In the genomic region with DNA sequence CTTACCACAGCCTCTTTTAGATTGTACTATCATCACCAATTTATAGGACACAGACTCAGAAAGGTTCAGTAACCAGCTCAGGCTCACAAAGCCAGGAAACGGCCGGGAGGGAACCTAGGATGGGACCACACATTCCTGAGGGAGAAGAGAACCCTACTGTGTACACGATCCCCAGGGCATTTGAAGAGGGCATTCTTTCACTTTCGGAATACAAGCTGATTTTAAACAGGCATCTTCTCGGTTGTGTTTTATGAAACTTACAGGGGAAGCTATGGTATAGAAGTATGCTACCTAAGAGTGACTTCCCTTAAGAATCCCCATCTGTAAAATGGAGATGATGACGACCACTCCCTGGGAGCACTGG, we compare ENCODE assay signal across 13 cellular contexts. TPM values are rescaled to one million over a fixed set of nuclear protein-coding genes. Genes with fewer than 3 reads are reported as not detected.
A peak's percentile ranks its signal among the peaks of the same experiment; 100 is the strongest.
DNase-seq lines count a peak whose midpoint lies in the region; ATAC-seq, FAIRE-seq and TF ChIP-seq lines count a peak whose summit lies in the region.
"Had no signal": no experiment of that assay in that cellular context is flagged by ENCODE, and none has a peak within 500 bp of the region (broad histone marks: within the 10 kb centered on the region; RNA-seq: fewer than 3 reads in every experiment).

No MANE protein-coding gene starts in this region.

- H3K9ac ChIP-seq in liver (ENCODE audit: low read depth in 1 of 2, low read length in 2 of 2) (no peak overlapping the region), HepG2 (ENCODE audit: insufficient read depth, low read depth, low read length) (no peak overlapping the region)

- H4K20me1 ChIP-seq in HepG2 (ENCODE audit: insufficient read depth, low read length), result peaks cover 3% of the 10 kb centered on the region; the same call in 1 of the 2 replicates

- H3K4me1 ChIP-seq in liver (ENCODE audit: control insufficient read depth in 4 of 4, insufficient read depth in 4 of 4, low read length in 3 of 4), result peaks cover 14 to 66% (median 56%) of the 10 kb centered on the region in 4 donors
- H3K4me1 ChIP-seq in HepG2 (ENCODE audit: insufficient read depth, low read length), result peaks cover 69% of the 10 kb centered on the region

- BruUV-seq in HepG2 (replicated peaks; lab: Mats Ljungman, UMichigan), result no TSS peak

- TF ChIP-seq CTCF in liver (IDR thresholded peaks at IDR 0.05; ENCODE audit: low read depth, low read length, missing input control), result no peak
- no peak for TF ChIP-seq CTCF in HepG2 (CRISPR knock-in tag; IDR thresholded peaks at IDR 0.05)
- TF ChIP-seq CTCF in VCaP (conservative IDR thresholded peaks at IDR 0.05), result no peak

- no peak overlapping the region for H3K4me2 ChIP-seq in HepG2 (ENCODE audit: low read depth, low read length)

- POLR2A ChIA-PET in HepG2 (lab: Yijun Ruan, JAX), result interaction anchor here (1.5 kb wide), 1 partner anchor 18 kb away, joined by 3 read pairs; no protein-coding TSS in a partner anchor

- H3K4me3 ChIP-seq in liver (ENCODE audit: low read depth in 1 of 3, low read length in 3 of 3) (no peak overlapping the region), HepG2 (replicated peaks in 1 of 3; ENCODE audit: insufficient read depth in 1 of 3, low read depth in 2 of 3, low read length in 3 of 3) (no peak overlapping the region)
- H3K4me3 ChIP-seq: coronary artery, tibial nerve had no signal

- peak overlapping the region; percentile 73 to 78 for H3K27ac ChIP-seq in liver (ENCODE audit: low read depth in 1 of 2, low read length in 2 of 2)
- no peak overlapping the region for H3K27ac ChIP-seq in HepG2 (ENCODE audit: extremely low read length, insufficient read depth, low read length)
- peak overlapping the region; percentile 69 for H3K27ac ChIP-seq in VCaP
- H3K27ac ChIP-seq: C4-2B had no signal

- TF ChIP-seq RAD21 in liver (IDR thresholded peaks at IDR 0.05) (no peak), HepG2 (CRISPR knock-in tag; IDR thresholded peaks at IDR 0.05) (no peak)

- CTCF ChIA-PET in HepG2 (lab: Yijun Ruan, JAX; ENCODE audit: low intra/inter-chr PET ratio, low total read pairs), result no interaction called here

- in situ Hi-C loops in HepG2 (cut with HindIII; ENCODE audit: extremely low pct_ligation_motif_present, low pct_unique_long_range_greater_than_20kb), result no loop called here

- H3K27me3 ChIP-seq in liver (ENCODE audit: control insufficient read depth in 4 of 4, insufficient read depth in 4 of 4, low read length in 3 of 4), result no peaks in the 10 kb centered on the region
- no peaks in the 10 kb centered on the region for H3K27me3 ChIP-seq in HepG2 (ENCODE audit: control insufficient read depth in 1 of 2, insufficient read depth in 2 of 2, low read length in 2 of 2)
- H3K27me3 ChIP-seq: tibial nerve had no signal

- FAIRE-seq in HepG2 (lab: Jason Lieb, UNC), result no peak

- H3K36me3 ChIP-seq in liver (ENCODE audit: control insufficient read depth in 4 of 4, insufficient read depth in 3 of 4, low read depth in 1 of 4, low read length in 3 of 4) (no peaks in the 10 kb centered on the region), HepG2 (replicated peaks in 1 of 2; ENCODE audit: control insufficient read depth in 1 of 2, insufficient read depth in 2 of 2, low read length in 2 of 2) (no peaks in the 10 kb centered on the region)

- ATAC-seq in HepG2 (no peak), HG02870 (IDR thresholded peaks at IDR 0.05; ENCODE audit: unreplicated experiment) (peak; percentile 25), HG03457 (IDR thresholded peaks at IDR 0.05; ENCODE audit: unreplicated experiment) (no peak), GM18519 (IDR thresholded peaks at IDR 0.05; ENCODE audit: low FRiP score, unreplicated experiment) (no peak)

- peaks cover 17% of the 10 kb centered on the region for H3K79me2 ChIP-seq in HepG2 (ENCODE audit: insufficient read depth, low read length)

- H3K9me3 ChIP-seq in liver (ENCODE audit: control insufficient read depth in 4 of 4, low read length in 3 of 4) (no peaks in the 10 kb centered on the region), HepG2 (ENCODE audit: low read length) (no peaks in the 10 kb centered on the region)
- H3K9me3 ChIP-seq: tibial nerve had no signal

- no peak for TF ChIP-seq POLR2A in HepG2 (IDR thresholded peaks at IDR 0.05; ENCODE audit: insufficient read depth in 1 of 2, low read depth in 2 of 2, low read length in 2 of 2)

- WGBS in liver, result 62% methylated on average over 6 of the region's 6 CpGs
- WGBS in HepG2 (ENCODE audit: low lambda C conversion rate), result 81% methylated on average over 6 of the region's 6 CpGs

- intact Hi-C loops in HepG2 (cut with micrococcal nuclease; ENCODE audit: unreplicated experiment), result loop anchor here (2.0 kb wide), 1 partner anchor 17 kb away; no protein-coding TSS in a partner anchor

- TF ChIP-seq EP300 in HepG2 (IDR thresholded peaks at IDR 0.05; ENCODE audit: low read depth in 2 of 2, low read length in 2 of 2), result no peak
- no peak for TF ChIP-seq EP300 in HepG2 (CRISPR knock-in tag; IDR thresholded peaks at IDR 0.05; ENCODE audit: borderline replicate concordance)

- DNase-seq in HepG2 (ENCODE audit: low spot score) (no peak), cerebellum (ENCODE audit: low spot score) (no peak), NCI-H82 (lab: John Stamatoyannopoulos, UW) (no peak)
- DNase-seq: activated CD4-positive, alpha-beta T cell treated with anti-CD3 and anti-CD28 coated beads for 48 hours; NCI-H2029 treated with DMSO at 0.1 percent for 48 hours had no signal

- no peak overlapping the region for H2AFZ ChIP-seq in HepG2 (ENCODE audit: low read length)

TF ChIP-seq in liver, 16 proteins besides CTCF, POLR2A, EP300 and RAD21 (continues in another document):
- TF ChIP-seq HNF4G (IDR thresholded peaks at IDR 0.05) (no peak), NR2F2 (IDR thresholded peaks at IDR 0.05) (no peak), EGR1 (IDR thresholded peaks at IDR 0.05; ENCODE audit: low read depth in 2 of 2) (no peak), ATF3 (IDR thresholded peaks at IDR 0.05) (no peak), FOXA1 (IDR thresholded peaks at IDR 0.05) (no peak), GABPA (IDR thresholded peaks at IDR 0.05 in 1 of 2, conservative IDR thresholded peaks at IDR 0.05 in 1 of 2) (no peak), TAF1 (conservative IDR thresholded peaks at IDR 0.05) (no peak), RXRA (IDR thresholded peaks at IDR 0.05) (no peak), HNF4A (conservative IDR thresholded peaks at IDR 0.05) (no peak)
- TF ChIP-seq, protein P1, sequence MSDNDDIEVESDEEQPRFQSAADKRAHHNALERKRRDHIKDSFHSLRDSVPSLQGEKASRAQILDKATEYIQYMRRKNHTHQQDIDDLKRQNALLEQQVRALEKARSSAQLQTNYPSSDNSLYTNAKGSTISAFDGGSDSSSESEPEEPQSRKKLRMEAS (IDR thresholded peaks at IDR 0.05), result no peak

TF ChIP-seq in HepG2, 621 proteins besides CTCF, POLR2A, EP300 and RAD21 (continues in another document):
- TF ChIP-seq, protein P2, sequence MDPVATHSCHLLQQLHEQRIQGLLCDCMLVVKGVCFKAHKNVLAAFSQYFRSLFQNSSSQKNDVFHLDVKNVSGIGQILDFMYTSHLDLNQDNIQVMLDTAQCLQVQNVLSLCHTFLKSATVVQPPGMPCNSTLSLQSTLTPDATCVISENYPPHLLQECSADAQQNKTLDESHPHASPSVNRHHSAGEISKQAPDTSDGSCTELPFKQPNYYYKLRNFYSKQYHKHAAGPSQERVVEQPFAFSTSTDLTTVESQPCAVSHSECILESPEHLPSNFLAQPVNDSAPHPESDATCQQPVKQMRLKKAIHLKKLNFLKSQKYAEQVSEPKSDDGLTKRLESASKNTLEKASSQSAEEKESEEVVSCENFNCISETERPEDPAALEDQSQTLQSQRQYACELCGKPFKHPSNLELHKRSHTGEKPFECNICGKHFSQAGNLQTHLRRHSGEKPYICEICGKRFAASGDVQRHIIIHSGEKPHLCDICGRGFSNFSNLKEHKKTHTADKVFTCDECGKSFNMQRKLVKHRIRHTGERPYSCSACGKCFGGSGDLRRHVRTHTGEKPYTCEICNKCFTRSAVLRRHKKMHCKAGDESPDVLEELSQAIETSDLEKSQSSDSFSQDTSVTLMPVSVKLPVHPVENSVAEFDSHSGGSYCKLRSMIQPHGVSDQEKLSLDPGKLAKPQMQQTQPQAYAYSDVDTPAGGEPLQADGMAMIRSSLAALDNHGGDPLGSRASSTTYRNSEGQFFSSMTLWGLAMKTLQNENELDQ (CRISPR knock-in tag; IDR thresholded peaks at IDR 0.05; ENCODE audit: borderline replicate concordance), result no peak

RNA-seq across cellular contexts. Expression of gene SMCO4, which starts 19.0 kb away (rescaled TPM):
- total RNA-seq in liver, result 10 to 100 TPM; 21.2 to 36.4 TPM
- polyA plus RNA-seq in liver, result 10 to 100 TPM; 59.4 to 98.8 TPM
- total RNA-seq in HepG2 (2016; rRNA removed; fragmentation: Illumina TruSeq; extraction: Trizol), result 26.8 and 28.5 TPM in 2 replicates
- total RNA-seq in HepG2 (2016; cell fraction: cytosol; rRNA removed; fragmentation: Illumina TruSeq; extraction: Trizol; ENCODE audit: low read depth), result 32.8 and 44.9 TPM in 2 replicates
- 24.0 and 27.8 TPM in 2 replicates for total RNA-seq in HepG2 (2016; cell fraction: insoluble cytoplasmic fraction; rRNA removed; fragmentation: Illumina TruSeq; extraction: Trizol)
- 39.9 and 58.1 TPM in 2 replicates for total RNA-seq in HepG2 (2016; cell fraction: membrane; rRNA removed; fragmentation: Illumina TruSeq; extraction: Trizol)
- total RNA-seq in HepG2 (2016; cell fraction: nucleus; rRNA removed; fragmentation: Illumina TruSeq; extraction: Trizol), result 9.4 and 14.7 TPM in 2 replicates
- polyA plus RNA-seq in HepG2 (2011; rRNA removed), result 10.6 and 11.7 TPM in 2 replicates
- 8.0 and 8.3 TPM in 2 replicates for polyA plus RNA-seq in HepG2 (2011; cell fraction: cytosol; rRNA removed)
- polyA plus RNA-seq in HepG2 (2011; cell fraction: nucleus; rRNA removed), result 7.7 and 10.0 TPM in 2 replicates
- polyA plus RNA-seq in HepG2 (2012), result 19.1 and 21.9 TPM in 2 replicates
- 45.6 and 73.6 TPM in 2 replicates for polyA plus RNA-seq in HepG2 (2016; cell fraction: cytosol; fragmentation: Illumina TruSeq; extraction: Trizol; ENCODE audit: low read depth)
- 34.5 and 47.2 TPM in 2 replicates for polyA plus RNA-seq in HepG2 (2016; cell fraction: insoluble cytoplasmic fraction; fragmentation: Illumina TruSeq; extraction: Trizol; ENCODE audit: low read depth)
- polyA plus RNA-seq in HepG2 (2016; cell fraction: membrane; fragmentation: Illumina TruSeq; extraction: Trizol; ENCODE audit: low read depth), result 48.5 and 75.7 TPM in 2 replicates
- polyA plus RNA-seq in HepG2 (2016; cell fraction: nucleus; fragmentation: Illumina TruSeq; extraction: Trizol; ENCODE audit: insufficient read depth, low read depth), result 26.9 and 36.1 TPM in 2 replicates
- polyA minus RNA-seq in HepG2 (2011; rRNA and poly(A)+ RNA removed; ENCODE audit: low replicate concordance), result 1.9 and 16.7 TPM in 2 replicates
- polyA minus RNA-seq in HepG2 (2011; cell fraction: cytosol; rRNA and poly(A)+ RNA removed), result 3.5 TPM in 1 of 2 replicates, not detected in the other
- polyA minus RNA-seq in HepG2 (2011; cell fraction: nucleus; rRNA and poly(A)+ RNA removed), result 2.2 and 6.6 TPM in 2 replicates
- total RNA-seq in cerebellum, result 11.3 TPM
